9 cellular contexts compared by ENCODE assay signal in the genomic region with DNA sequence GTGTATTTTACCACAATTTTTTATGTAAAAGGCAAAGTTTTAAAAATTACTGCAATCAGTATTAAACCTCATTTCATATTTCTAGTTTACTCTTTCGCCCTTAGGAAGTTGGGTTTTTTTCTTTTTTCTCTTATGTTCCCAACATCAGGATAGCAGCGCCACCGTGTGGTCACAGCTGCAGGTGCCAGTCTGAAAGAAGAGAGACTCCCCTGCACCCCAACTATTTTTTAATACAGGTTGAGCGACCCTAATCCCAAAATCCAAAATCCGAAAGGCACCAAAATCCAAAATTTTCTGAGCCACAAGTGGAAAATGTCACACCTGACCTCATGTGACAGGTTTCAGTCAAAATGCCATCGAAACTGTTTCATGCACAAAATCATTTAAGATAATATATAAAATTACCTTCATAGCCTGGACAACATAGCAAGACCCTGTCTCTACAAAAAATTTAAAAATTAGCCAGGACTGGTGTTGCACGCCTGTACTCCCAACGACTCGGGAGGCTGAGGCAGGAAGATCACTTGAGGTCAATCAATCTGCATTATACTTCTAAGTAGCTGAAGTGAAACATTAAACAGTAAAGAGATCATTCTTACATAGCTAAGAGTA. TPM values are rescaled to one million over a fixed set of nuclear protein-coding genes. Genes with fewer than 3 reads are reported as not detected.
A peak's percentile ranks its signal among the peaks of the same experiment; 100 is the strongest.
DNase-seq lines count a peak whose midpoint lies in the region; ATAC-seq, FAIRE-seq and TF ChIP-seq lines count a peak whose summit lies in the region.
"Had no signal": no experiment of that assay in that cellular context is flagged by ENCODE, and none has a peak within 500 bp of the region (broad histone marks: within the 10 kb centered on the region; RNA-seq: fewer than 3 reads in every experiment).

No MANE protein-coding gene starts in this region.

- no peak for TF ChIP-seq EP300 in SK-N-SH (IDR thresholded peaks at IDR 0.05; ENCODE audit: borderline replicate concordance in 1 of 2, low read depth in 1 of 2, low read length in 1 of 2)

- no peak overlapping the region for H3K4me3 Mint-ChIP-seq in activated naive CD4-positive, alpha-beta T cell treated with anti-CD3 and anti-CD28 coated beads, Interleukin-2, amount 10 ng/mL, durations not matched to agents 7 days and 5 days
- H3K4me3 Mint-ChIP-seq: activated naive CD8-positive, alpha-beta T cell had no signal

- H3K27ac ChIP-seq in SK-N-SH (ENCODE audit: low read depth in 2 of 2, low read length in 1 of 2) (no peak overlapping the region), aorta (ENCODE audit: low read depth in 1 of 2, low read length in 2 of 2) (no peak overlapping the region)

- TF ChIP-seq CTCF in D721Med (IDR thresholded peaks at IDR 0.05; ENCODE audit: insufficient read depth, missing control alignments) (peak; percentile 68), LNCaP clone FGC (IDR thresholded peaks at IDR 0.05; ENCODE audit: control insufficient read depth, extremely low read depth, insufficient read depth) (peak; percentile 88), SK-N-SH (IDR thresholded peaks at IDR 0.05) (peak; percentile 99)

- H3K36me3 Mint-ChIP-seq in activated naive CD4-positive, alpha-beta T cell treated with anti-CD3 and anti-CD28 coated beads, Interleukin-2, amount 10 ng/mL, durations not matched to agents 7 days and 5 days, result no peaks in the 10 kb centered on the region
- H3K36me3 Mint-ChIP-seq: activated naive CD8-positive, alpha-beta T cell had no signal

- no peak overlapping the region for H3K27ac Mint-ChIP-seq in activated naive CD4-positive, alpha-beta T cell treated with anti-CD3 and anti-CD28 coated beads, Interleukin-2, amount 10 ng/mL, durations not matched to agents 7 days and 5 days
- H3K27ac Mint-ChIP-seq: activated naive CD8-positive, alpha-beta T cell had no signal

- CTCF ChIA-PET in SK-N-SH (lab: Yijun Ruan, JAX), result interaction anchor here (0.6 to 17.9 kb wide), 29 partner anchors 8 to 1519 kb away, joined by 3 to 502 read pairs (median 4); a partner anchor contains a TSS
- CTCF ChIA-PET in activated naive CD4-positive, alpha-beta T cell treated with anti-CD3 and anti-CD28 coated beads, Interleukin-2, amount 10 ng/mL, durations not matched to agents 7 days and 5 days (lab: Charles Lee), result interaction anchor here (0.6 to 11.6 kb wide), 17 partner anchors 8 to 129 kb away, joined by 3 to 270 read pairs (median 3); a partner anchor contains a TSS

- no peak overlapping the region for H2AFZ ChIP-seq in SK-N-SH (ENCODE audit: low read depth)

- no peaks in the 10 kb centered on the region for H4K20me1 ChIP-seq in SK-N-SH (ENCODE audit: insufficient read depth)

- H3K4me1 Mint-ChIP-seq in activated naive CD4-positive, alpha-beta T cell treated with anti-CD3 and anti-CD28 coated beads, Interleukin-2, amount 10 ng/mL, durations not matched to agents 7 days and 5 days, result peaks cover 22% of the 10 kb centered on the region

- no peak for FAIRE-seq in D721Med (lab: Jason Lieb, UNC)

- H3K27me3 Mint-ChIP-seq in activated naive CD4-positive, alpha-beta T cell treated with anti-CD3 and anti-CD28 coated beads, Interleukin-2, amount 10 ng/mL, durations not matched to agents 7 days and 5 days, result peaks cover 55% of the 10 kb centered on the region

- H3K36me3 ChIP-seq in SK-N-SH (replicated peaks in 1 of 2; ENCODE audit: control insufficient read depth in 1 of 2, insufficient read depth in 2 of 2, low read length in 1 of 2), result no peaks in the 10 kb centered on the region
- no peaks in the 10 kb centered on the region for H3K36me3 ChIP-seq in aorta (ENCODE audit: control insufficient read depth in 1 of 2, insufficient read depth in 2 of 2, low read length in 1 of 2)

- intact Hi-C loops in Right ventricle myocardium superior (cut with DNase I) (loop anchor here (2.0 kb wide), 1 partner anchor 84 kb away; no protein-coding TSS in a partner anchor), aorta (cut with DNase I) (loop anchor here in 1 of 2 donors (2.0 to 10.0 kb wide), 2 partner anchors 84 to 222 kb away; no protein-coding TSS in a partner anchor)

- ATAC-seq in Right ventricle myocardium superior (ENCODE audit: poor library complexity) (peak; percentile 35), aorta (ENCODE audit: low FRiP score) (peak; percentile 75), GM18861 (IDR thresholded peaks at IDR 0.05; ENCODE audit: unreplicated experiment) (no peak)

- H3K79me2 ChIP-seq in SK-N-SH (ENCODE audit: insufficient read depth), result no peaks in the 10 kb centered on the region

- H3K27me3 ChIP-seq in SK-N-SH (ENCODE audit: insufficient read depth) (peaks cover 88% of the 10 kb centered on the region), aorta (ENCODE audit: control insufficient read depth in 1 of 2, insufficient read depth in 2 of 2, low read length in 1 of 2) (peaks cover 0 to 2% of the 10 kb centered on the region in 2 donors)

- DNase-seq in D721Med (ENCODE audit: insufficient read length, low spot score) (no peak), LNCaP clone FGC (ENCODE audit: low read depth) (peak; percentile 28), SK-N-SH (peak; percentile 70), Right ventricle myocardium superior (peak; percentile 89), pulmonary artery endothelial cell (ENCODE audit: low read depth, low spot score) (peak; percentile 26), aorta (peak; percentile 85 to 93)
- DNase-seq in activated naive CD4-positive, alpha-beta T cell treated with anti-CD3 and anti-CD28 coated beads, Interleukin-2, amount 10 ng/mL, durations not matched to agents 7 days and 5 days, result peak; percentile 84

- no peaks in the 10 kb centered on the region for H3K9me3 ChIP-seq in SK-N-SH
- H3K9me3 ChIP-seq in aorta (ENCODE audit: control insufficient read depth, low read length), result no peaks in the 10 kb centered on the region

- no peak overlapping the region; the same call in 1 of the 2 replicates for H3K4me2 ChIP-seq in SK-N-SH

- peak; percentile 86 for TF ChIP-seq RAD21 in SK-N-SH (IDR thresholded peaks at IDR 0.05; ENCODE audit: low read length)

- H3K9me2 ChIP-seq in SK-N-SH, result no peaks in the 10 kb centered on the region

- H3K9me3 Mint-ChIP-seq in activated naive CD4-positive, alpha-beta T cell treated with anti-CD3 and anti-CD28 coated beads, Interleukin-2, amount 10 ng/mL, durations not matched to agents 7 days and 5 days, result no peaks in the 10 kb centered on the region

- H3F3A ChIP-seq in SK-N-SH (replicated peaks; ENCODE audit: insufficient read depth), result no peaks in the 10 kb centered on the region

- H3K4me3 ChIP-seq in LNCaP clone FGC (ENCODE audit: low read depth, low read length) (no peak overlapping the region), SK-N-SH (ENCODE audit: low read depth in 2 of 2, low read length in 1 of 2) (peak overlapping the region in 1 of 2 experiments; percentile 36; a peak in 1 of 4 replicates), aorta (ENCODE audit: low read length in 2 of 2) (no peak overlapping the region)

- no peaks in the 10 kb centered on the region for H3K4me1 ChIP-seq in SK-N-SH (ENCODE audit: control insufficient read depth in 1 of 2, insufficient read depth in 2 of 2, low read depth in 1 of 2, low read length in 1 of 2)
- no peaks in the 10 kb centered on the region for H3K4me1 ChIP-seq in aorta (ENCODE audit: control insufficient read depth in 1 of 2, insufficient read depth in 2 of 2, low read length in 2 of 2)

- no peak overlapping the region for H3K9ac ChIP-seq in SK-N-SH

- POLR2A ChIA-PET in SK-N-SH (lab: Yijun Ruan, JAX), result interaction anchor here (1.1 kb wide), 1 partner anchor 85 kb away, joined by 3 read pairs; no protein-coding TSS in a partner anchor

- WGBS in SK-N-SH (ENCODE audit: low lambda C conversion rate), result 2% methylated on average over 9 of the region's 9 CpGs
- 26 to 28% methylated on average over 9 of the region's 9 CpGs for WGBS in aorta, 2 donors

TF ChIP-seq in SK-N-SH, 30 proteins besides CTCF, POLR2A, EP300 and RAD21:
- TF ChIP-seq MEF2A (IDR thresholded peaks at IDR 0.05; ENCODE audit: borderline replicate concordance, low read depth) (no peak), SMC3 (IDR thresholded peaks at IDR 0.05; ENCODE audit: low read depth, low read length) (peak; percentile 83)
- TF ChIP-seq, protein P1, sequence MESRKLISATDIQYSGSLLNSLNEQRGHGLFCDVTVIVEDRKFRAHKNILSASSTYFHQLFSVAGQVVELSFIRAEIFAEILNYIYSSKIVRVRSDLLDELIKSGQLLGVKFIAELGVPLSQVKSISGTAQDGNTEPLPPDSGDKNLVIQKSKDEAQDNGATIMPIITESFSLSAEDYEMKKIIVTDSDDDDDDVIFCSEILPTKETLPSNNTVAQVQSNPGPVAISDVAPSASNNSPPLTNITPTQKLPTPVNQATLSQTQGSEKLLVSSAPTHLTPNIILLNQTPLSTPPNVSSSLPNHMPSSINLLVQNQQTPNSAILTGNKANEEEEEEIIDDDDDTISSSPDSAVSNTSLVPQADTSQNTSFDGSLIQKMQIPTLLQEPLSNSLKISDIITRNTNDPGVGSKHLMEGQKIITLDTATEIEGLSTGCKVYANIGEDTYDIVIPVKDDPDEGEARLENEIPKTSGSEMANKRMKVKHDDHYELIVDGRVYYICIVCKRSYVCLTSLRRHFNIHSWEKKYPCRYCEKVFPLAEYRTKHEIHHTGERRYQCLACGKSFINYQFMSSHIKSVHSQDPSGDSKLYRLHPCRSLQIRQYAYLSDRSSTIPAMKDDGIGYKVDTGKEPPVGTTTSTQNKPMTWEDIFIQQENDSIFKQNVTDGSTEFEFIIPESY (IDR thresholded peaks at IDR 0.05; ENCODE audit: borderline replicate concordance, low read depth), result no peak

RNA-seq across cellular contexts. Expression of a gene that starts 21.8 kb away (rescaled TPM):
- polyA plus RNA-seq in SK-N-SH (2012; rRNA removed) (not detected in 2 replicates), aorta (under 1 TPM in 1 of 2 donors, not detected in 1; 0.15 TPM)
- polyA plus RNA-seq in SK-N-SH (2012; cell fraction: cytosol; rRNA removed), result not detected in 2 replicates
- polyA plus RNA-seq in SK-N-SH (2012; cell fraction: nucleus; rRNA removed), result not detected in 2 replicates
- total RNA-seq in Right ventricle myocardium superior (0.40 TPM), pulmonary artery endothelial cell (not detected in 2 replicates), aorta (1 to 10 TPM in 1 of 2 donors, under 1 TPM in 1; 0.75 to 1.6 TPM)

RNA-seq across cellular contexts. Expression of a gene that starts 42.8 kb away (rescaled TPM):
- polyA plus RNA-seq in SK-N-SH (2012; rRNA removed) (2.0 and 2.1 TPM in 2 replicates), aorta (1 to 10 TPM; 2.0 to 5.4 TPM)
- polyA plus RNA-seq in SK-N-SH (2012; cell fraction: cytosol; rRNA removed), result 0.46 and 0.73 TPM in 2 replicates
- 14.5 and 19.7 TPM in 2 replicates for polyA plus RNA-seq in SK-N-SH (2012; cell fraction: nucleus; rRNA removed)
- total RNA-seq in Right ventricle myocardium superior (0.19 TPM), pulmonary artery endothelial cell (10.6 and 16.4 TPM in 2 replicates), aorta (1 to 10 TPM; 2.6 to 3.9 TPM)

RNA-seq across cellular contexts. Expression of a gene that starts 56.3 kb away (rescaled TPM):
- polyA plus RNA-seq in SK-N-SH (2012; rRNA removed), result not detected in 2 replicates
- not detected in 2 replicates for polyA plus RNA-seq in SK-N-SH (2012; cell fraction: cytosol; rRNA removed)
- not detected in 2 replicates for polyA plus RNA-seq in SK-N-SH (2012; cell fraction: nucleus; rRNA removed)
- total RNA-seq in Right ventricle myocardium superior, result 5.0 TPM
- 0.07 and 0.14 TPM in 2 replicates for total RNA-seq in pulmonary artery endothelial cell
- total RNA-seq in aorta, result 10 to 100 TPM in 1 of 2 donors, 1 to 10 TPM in 1; 7.7 to 29.1 TPM
- polyA plus RNA-seq in aorta, result 1 to 10 TPM; 1.9 to 2.4 TPM
